Comparison of ENCODE assay signal across 1 cellular context in genomic region chr10:100736144-100736808, GRCh38.
TF ChIP-seq lines count a peak whose summit lies in the region.

No MANE protein-coding gene starts in this region.

TF ChIP-seq in WTC11, 78 proteins besides CTCF, POLR2A, EP300 and RAD21 (continued from another document):
- no peak for TF ChIP-seq ZNF281 (CRISPR knock-in tag; IDR thresholded peaks at IDR 0.05)
- TF ChIP-seq, protein P1, sequence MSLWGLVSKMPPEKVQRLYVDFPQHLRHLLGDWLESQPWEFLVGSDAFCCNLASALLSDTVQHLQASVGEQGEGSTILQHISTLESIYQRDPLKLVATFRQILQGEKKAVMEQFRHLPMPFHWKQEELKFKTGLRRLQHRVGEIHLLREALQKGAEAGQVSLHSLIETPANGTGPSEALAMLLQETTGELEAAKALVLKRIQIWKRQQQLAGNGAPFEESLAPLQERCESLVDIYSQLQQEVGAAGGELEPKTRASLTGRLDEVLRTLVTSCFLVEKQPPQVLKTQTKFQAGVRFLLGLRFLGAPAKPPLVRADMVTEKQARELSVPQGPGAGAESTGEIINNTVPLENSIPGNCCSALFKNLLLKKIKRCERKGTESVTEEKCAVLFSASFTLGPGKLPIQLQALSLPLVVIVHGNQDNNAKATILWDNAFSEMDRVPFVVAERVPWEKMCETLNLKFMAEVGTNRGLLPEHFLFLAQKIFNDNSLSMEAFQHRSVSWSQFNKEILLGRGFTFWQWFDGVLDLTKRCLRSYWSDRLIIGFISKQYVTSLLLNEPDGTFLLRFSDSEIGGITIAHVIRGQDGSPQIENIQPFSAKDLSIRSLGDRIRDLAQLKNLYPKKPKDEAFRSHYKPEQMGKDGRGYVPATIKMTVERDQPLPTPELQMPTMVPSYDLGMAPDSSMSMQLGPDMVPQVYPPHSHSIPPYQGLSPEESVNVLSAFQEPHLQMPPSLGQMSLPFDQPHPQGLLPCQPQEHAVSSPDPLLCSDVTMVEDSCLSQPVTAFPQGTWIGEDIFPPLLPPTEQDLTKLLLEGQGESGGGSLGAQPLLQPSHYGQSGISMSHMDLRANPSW (CRISPR knock-in tag; conservative IDR thresholded peaks at IDR 0.05; ENCODE audit: low read depth) = no peak
- no peak for TF ChIP-seq JUN (CRISPR knock-in tag; IDR thresholded peaks at IDR 0.05)
- TF ChIP-seq ATF2 (CRISPR knock-in tag; IDR thresholded peaks at IDR 0.05; ENCODE audit: borderline replicate concordance, low read depth) = no peak
- no peak for TF ChIP-seq AFF4 (CRISPR knock-in tag; IDR thresholded peaks at IDR 0.05; ENCODE audit: borderline replicate concordance)
